ENCODE assay signal across 1 cellular context in the genomic region with DNA sequence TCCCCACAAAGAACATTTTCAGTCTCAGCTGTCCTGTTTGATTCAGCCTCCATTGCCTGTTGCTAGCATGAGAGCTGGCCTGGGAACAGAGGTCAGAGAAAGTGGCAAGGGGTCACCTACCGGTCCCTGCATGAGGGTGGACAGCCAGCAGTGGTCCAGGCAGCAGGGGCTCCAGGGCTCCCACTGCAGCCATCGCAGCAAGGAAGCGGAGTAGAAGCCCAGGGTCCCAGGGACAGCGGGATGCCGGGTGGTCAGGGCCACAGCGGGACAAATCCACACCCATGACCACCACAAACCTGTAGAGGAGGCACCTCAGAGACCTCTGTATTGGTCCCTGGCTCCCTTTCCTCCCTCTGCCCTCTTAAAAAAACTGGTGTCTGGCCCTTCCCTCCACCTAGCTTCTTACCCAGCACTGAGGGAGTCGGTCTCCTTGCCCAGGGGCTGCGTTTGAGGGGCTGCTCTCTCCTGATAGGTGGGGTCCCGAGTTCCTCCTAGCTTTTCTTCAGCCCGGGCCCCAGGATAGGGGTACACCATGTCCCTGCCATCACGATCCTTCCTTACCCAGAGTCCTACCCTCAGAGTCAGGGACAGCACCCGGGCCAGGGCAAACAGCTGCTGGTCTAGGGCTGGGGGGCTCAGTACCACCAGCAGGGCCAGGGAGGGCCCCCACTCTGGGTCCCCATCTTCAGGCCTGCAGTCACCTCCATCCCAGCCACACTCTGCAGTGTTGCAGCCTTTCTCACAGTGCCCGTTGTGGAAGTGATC.
TF ChIP-seq lines count a peak whose summit lies in the region.

No MANE protein-coding gene starts in this region.

TF ChIP-seq in H1, 55 proteins besides CTCF, POLR2A, EP300 and RAD21:
- TF ChIP-seq SP4 (IDR thresholded peaks at IDR 0.05; ENCODE audit: low read length) (no peak), TAF1 (IDR thresholded peaks at IDR 0.05; ENCODE audit: low read depth, low read length) (no peak), SIN3A (conservative IDR thresholded peaks at IDR 0.05 in 1 of 2, IDR thresholded peaks at IDR 0.05 in 1 of 2; ENCODE audit: low read depth in 1 of 2, low read length in 2 of 2) (no peak), KDM4A (IDR thresholded peaks at IDR 0.05; ENCODE audit: low read depth, low read length, severe bottlenecking) (no peak), EZH2 (IDR thresholded peaks at IDR 0.05; ENCODE audit: low read depth, low read length, severe bottlenecking) (no peak), ZNF274 (IDR thresholded peaks at IDR 0.05; ENCODE audit: borderline replicate concordance, extremely low read depth, low read length) (no peak), SAP30 (IDR thresholded peaks at IDR 0.05; ENCODE audit: insufficient read depth, insufficient replicate concordance, low read length) (no peak), ASH2L (IDR thresholded peaks at IDR 0.05; ENCODE audit: low read length) (no peak), RXRA (IDR thresholded peaks at IDR 0.05; ENCODE audit: insufficient read depth, low read depth, low read length) (no peak), HDAC2 (IDR thresholded peaks at IDR 0.05; ENCODE audit: borderline replicate concordance in 1 of 2, low read depth in 2 of 2, low read length in 2 of 2) (no peak), SP1 (IDR thresholded peaks at IDR 0.05; ENCODE audit: low read depth, low read length) (no peak)
